20 cellular contexts compared by ENCODE assay signal in genomic region chr9:83144492-83144891, GRCh38.
DNase-seq lines count a peak whose midpoint lies in the region; ATAC-seq and TF ChIP-seq lines count a peak whose summit lies in the region.
"Had no signal": no experiment of that assay in that cellular context is flagged by ENCODE, and none has a peak within 500 bp of the region (broad histone marks: within the 10 kb centered on the region; RNA-seq: fewer than 3 reads in every experiment).

No MANE protein-coding gene starts in this region.

- no peak overlapping the region for H3K27ac ChIP-seq in tibial nerve
- H3K27ac ChIP-seq: 22Rv1, A549, C4-2B had no signal

- no peak overlapping the region for H3K4me3 ChIP-seq in mucosa of descending colon
- no peak overlapping the region for H3K4me3 ChIP-seq in tibial nerve
- H3K4me3 ChIP-seq: A549, GM12878, GM23338 had no signal

- intact Hi-C loops in mucosa of descending colon (cut with DNase I, micrococcal nuclease), result no loop called here
- intact Hi-C loops in left colon (cut with DNase I, micrococcal nuclease), result no loop called here

- DNase-seq in DMS53 (lab: John Stamatoyannopoulos, UW) (peak; percentile 15), DMS53 treated with DMSO at 0.1 percent for 48 hours (lab: John Stamatoyannopoulos, UW; ENCODE audit: unreplicated experiment) (no peak), NCI-H69 (lab: John Stamatoyannopoulos, UW) (peak; percentile 27), mucosa of descending colon (no peak), left colon (no peak), tibial nerve (ENCODE audit: low spot score in 2 of 2) (no peak)
- DNase-seq: AML-193; CD4-positive, alpha-beta memory T cell; DMS153; DND-41; EL; HCEC 1CT had no signal

- H3K27me3 ChIP-seq in tibial nerve, result no peaks in the 10 kb centered on the region

- TF ChIP-seq POLR2A in tibial nerve (IDR thresholded peaks at IDR 0.05), result no peak

- H3K9me3 ChIP-seq in mucosa of descending colon, result no peaks in the 10 kb centered on the region
- peaks cover 0 to 17% (median 0%) of the 10 kb centered on the region in 4 donors for H3K9me3 ChIP-seq in tibial nerve
- H3K9me3 ChIP-seq: A549 had no signal

- TF ChIP-seq CTCF in mucosa of descending colon (IDR thresholded peaks at IDR 0.05) (no peak), tibial nerve (IDR thresholded peaks at IDR 0.05) (no peak)

- H3K36me3 ChIP-seq in mucosa of descending colon (ENCODE audit: low read depth) (no peaks in the 10 kb centered on the region), tibial nerve (no peaks in the 10 kb centered on the region)

- no peaks in the 10 kb centered on the region for H3K4me1 ChIP-seq in mucosa of descending colon (ENCODE audit: low read depth)
- no peaks in the 10 kb centered on the region for H3K4me1 ChIP-seq in tibial nerve

- ATAC-seq in HG03354 (IDR thresholded peaks at IDR 0.05; ENCODE audit: poor library complexity, severe bottlenecking, unreplicated experiment) (peak; percentile 66), mucosa of descending colon (peak; percentile 26), left colon (no peak), GM19324 (IDR thresholded peaks at IDR 0.05; ENCODE audit: low FRiP score, unreplicated experiment) (no peak)
- ATAC-seq: A549, GM12878, GM23338, HepG2 had no signal

- no peak for TF ChIP-seq EP300 in tibial nerve (IDR thresholded peaks at IDR 0.05)

Comparison
In these comparisons a context has a peak if more than half of its experiments do, and no peak if none do; other contexts are left out.
1. DNase-seq: peak in DMS53 (single experiment) and NCI-H69 (single experiment); none in DMS53 treated with DMSO at 0.1 percent for 48 hours (single experiment), mucosa of descending colon (0 of 3), left colon (0 of 2) and tibial nerve (0 of 2).
2. ATAC-seq: peak in HG03354 (single experiment) and mucosa of descending colon (single experiment); none in left colon (single experiment) and GM19324 (single experiment).